Comparison of ENCODE assay signal across 26 cellular contexts in genomic region chr3:103112273-103112672, GRCh38.
"Had no signal": no experiment of that assay in that cellular context is flagged by ENCODE, and none has a peak within 500 bp of the region (broad histone marks: within the 10 kb centered on the region; RNA-seq: fewer than 3 reads in every experiment).

No MANE protein-coding gene starts in this region.

- H3K27me3 ChIP-seq: breast epithelium, esophagus squamous epithelium, heart right ventricle, stomach, suprapubic skin, tibial artery, upper lobe of right lung had no signal

- H3K36me3 ChIP-seq: breast epithelium, esophagus squamous epithelium, heart right ventricle, stomach, suprapubic skin, tibial artery, upper lobe of right lung had no signal

- FAIRE-seq: endometrium, keratinocyte had no signal

- H3K4me3 ChIP-seq: breast epithelium, esophagus squamous epithelium, heart right ventricle, stomach, suprapubic skin, tibial artery, upper lobe of right lung had no signal

- DNase-seq: activated CD4-positive, alpha-beta T cell treated with anti-CD3 and anti-CD28 coated beads for 36 hours; activated CD4-positive, CD25-positive, alpha-beta regulatory T cell; activated CD8-positive, alpha-beta T cell treated with anti-CD3 and anti-CD28 coated beads, Interleukin-2, amount 10 ng/mL, durations not matched to agents 7 days and 5 days; activated gamma-delta T cell; activated naive CD4-positive, alpha-beta T cell treated with anti-CD3 and anti-CD28 coated beads, Interleukin-2, amount 50 U/mL, for 16 hours; amygdala; central memory CD4-positive, alpha-beta T cell; esophagus squamous epithelium; foreskin melanocyte; heart right ventricle; left cardiac atrium; mammary epithelial cell; naive B cell; right cardiac atrium; stimulated activated CD4-positive, alpha-beta T cell treated with anti-CD3 and anti-CD28 coated beads, Interleukin-15, amount 100 ng/mL, for 24 hours; stimulated activated CD4-positive, alpha-beta T cell treated with anti-CD3 and anti-CD28 coated beads, Interleukin-2, amount 100 ng/mL, for 24 hours; stimulated activated naive B cell treated with anti-CD40 and anti-IgM and Interleukin-4, amounts not matched to agents 10 μg/mL and 1 μg/mL and 100 μg/mL, for 72 hours; stomach; T-cell; tibial artery; upper lobe of right lung had no signal

- H3K9me3 ChIP-seq: breast epithelium, esophagus squamous epithelium, stomach, suprapubic skin, tibial artery, upper lobe of right lung had no signal

- H3K27ac ChIP-seq: breast epithelium, epithelial cell of prostate, esophagus squamous epithelium, heart right ventricle, stomach, suprapubic skin, tibial artery, upper lobe of right lung had no signal

- H3K4me1 ChIP-seq: breast epithelium, esophagus squamous epithelium, heart right ventricle, stomach, suprapubic skin, tibial artery, upper lobe of right lung had no signal
